ENCODE assay signal across 8 cellular contexts in the genomic region with DNA sequence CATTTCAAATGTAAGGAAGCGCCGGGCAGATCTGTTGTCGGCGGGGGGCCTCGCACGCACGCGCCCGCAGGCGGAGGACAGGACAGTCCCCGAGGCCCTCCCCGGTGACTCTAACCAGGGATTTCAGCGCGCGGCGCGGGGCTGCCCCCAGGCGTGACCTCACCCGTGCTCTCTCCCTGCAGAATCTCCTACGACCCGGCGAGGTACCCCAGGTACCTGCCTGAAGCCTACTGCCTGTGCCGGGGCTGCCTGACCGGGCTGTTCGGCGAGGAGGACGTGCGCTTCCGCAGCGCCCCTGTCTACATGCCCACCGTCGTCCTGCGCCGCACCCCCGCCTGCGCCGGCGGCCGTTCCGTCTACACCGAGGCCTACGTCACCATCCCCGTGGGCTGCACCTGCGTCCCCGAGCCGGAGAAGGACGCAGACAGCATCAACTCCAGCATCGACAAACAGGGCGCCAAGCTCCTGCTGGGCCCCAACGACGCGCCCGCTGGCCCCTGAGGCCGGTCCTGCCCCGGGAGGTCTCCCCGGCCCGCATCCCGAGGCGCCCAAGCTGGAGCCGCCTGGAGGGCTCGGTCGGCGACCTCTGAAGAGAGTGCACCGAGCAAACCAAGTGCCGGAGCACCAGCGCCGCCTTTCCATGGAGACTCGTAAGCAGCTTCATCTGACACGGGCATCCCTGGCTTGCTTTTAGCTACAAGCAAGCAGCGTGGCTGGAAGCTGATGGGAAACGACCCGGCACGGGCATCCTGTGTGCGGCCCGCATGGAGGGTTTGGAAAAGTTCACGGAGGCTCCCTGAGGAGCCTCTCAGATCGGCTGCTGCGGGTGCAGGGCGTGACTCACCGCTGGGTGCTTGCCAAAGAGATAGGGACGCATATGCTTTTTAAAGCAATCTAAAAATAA. TPM values are rescaled to one million over a fixed set of nuclear protein-coding genes. Genes with fewer than 3 reads are reported as not detected.
DNase-seq lines count a peak whose midpoint lies in the region; ATAC-seq and TF ChIP-seq lines count a peak whose summit lies in the region.

No MANE protein-coding gene starts in this region.

- no peak overlapping the region for H3K27ac ChIP-seq in GM23338 (ENCODE audit: low read depth)
- no peak overlapping the region for H3K27ac ChIP-seq in muscle layer of duodenum (ENCODE audit: low read length)

- H2AFZ ChIP-seq in GM23338: peak overlapping the region; percentile 99

- peaks cover 10% of the 10 kb centered on the region for H3K27me3 Mint-ChIP-seq in GM23338 (ENCODE audit: insufficient read depth, low read depth, poor library complexity)

- no peaks in the 10 kb centered on the region for H3K36me3 Mint-ChIP-seq in GM23338 (ENCODE audit: low read depth)

- H3F3A ChIP-seq in GM23338 (replicated peaks; ENCODE audit: low read depth): 0 out of 2 replicates have a peak, but pooled peaks cover 6% of the 10 kb centered on the region

- no peaks in the 10 kb centered on the region for H4K20me1 ChIP-seq in GM23338 (replicated peaks; ENCODE audit: insufficient read depth)

- H3K9me3 ChIP-seq in muscle layer of duodenum (ENCODE audit: control insufficient read depth in 1 of 2, low read length in 2 of 2): no peaks in the 10 kb centered on the region

- H3K79me2 ChIP-seq in GM23338 (replicated peaks; ENCODE audit: insufficient read depth): no peaks in the 10 kb centered on the region

- no peak overlapping the region for H3K27ac Mint-ChIP-seq in GM23338

- H3K4me3 Mint-ChIP-seq in GM23338: peak overlapping the region; percentile 71

- TF ChIP-seq CTCF in GM23338 (conservative IDR thresholded peaks at IDR 0.05; ENCODE audit: low read depth in 2 of 2) (peak in 1 of 2 experiments; percentile 36; a peak in 2 of 4 replicates), epithelial cell of esophagus (IDR thresholded peaks at IDR 0.05; ENCODE audit: insufficient read depth, low read depth, low read length, missing control alignments) (no peak)

- H3K27me3 ChIP-seq in GM23338 (ENCODE audit: insufficient read depth) (peaks cover 32% of the 10 kb centered on the region), muscle layer of duodenum (ENCODE audit: low read depth, low read length) (no peaks in the 10 kb centered on the region)

- peak overlapping the region; percentile 76 for H3K4me3 ChIP-seq in GM23338
- peak overlapping the region; percentile 34 for H3K4me3 ChIP-seq in epithelial cell of esophagus (ENCODE audit: low read length)
- H3K4me3 ChIP-seq in muscle layer of duodenum (ENCODE audit: low read depth in 1 of 2, low read length in 2 of 2): peak overlapping the region; percentile 37 to 68

- ATAC-seq in GM23338 (peak; percentile 79), GM19328 (IDR thresholded peaks at IDR 0.05; ENCODE audit: unreplicated experiment) (no peak), GM18517 (IDR thresholded peaks at IDR 0.05; ENCODE audit: unreplicated experiment) (no peak)

- H3K4me2 ChIP-seq in GM23338: peak overlapping the region; percentile 91

- H3K9me3 Mint-ChIP-seq in GM23338: no peaks in the 10 kb centered on the region

- H3K36me3 ChIP-seq in GM23338 (ENCODE audit: insufficient read depth): no peaks in the 10 kb centered on the region
- no peaks in the 10 kb centered on the region for H3K36me3 ChIP-seq in muscle layer of duodenum (ENCODE audit: control insufficient read depth in 1 of 2, insufficient read depth in 2 of 2, low read length in 2 of 2)

- no peaks in the 10 kb centered on the region for H3K4me1 ChIP-seq in GM23338 (ENCODE audit: insufficient read depth)
- H3K4me1 ChIP-seq in muscle layer of duodenum (ENCODE audit: control insufficient read depth in 1 of 2, insufficient read depth in 2 of 2, low read length in 2 of 2): peaks cover 0 to 7% of the 10 kb centered on the region in 2 donors

- no peaks in the 10 kb centered on the region for H3K9me2 ChIP-seq in GM23338 (ENCODE audit: insufficient read depth)

- DNase-seq in GM23338 (ENCODE audit: low spot score) (peak; percentile 85), RPMI7951 (ENCODE audit: low read depth) (peak; percentile 46), epithelial cell of esophagus (ENCODE audit: low read depth) (peak; percentile 65), SK-N-DZ (ENCODE audit: low spot score) (no peak)
- DNase-seq in activated CD4-positive, CD25-positive, alpha-beta regulatory T cell treated with anti-CD3 and anti-CD28 coated beads, Interleukin-2, amount 50 U/mL, for 72 hours: no peak

- peaks cover 8% of the 10 kb centered on the region for H3K4me1 Mint-ChIP-seq in GM23338

TF ChIP-seq in GM23338, 12 proteins besides CTCF, POLR2A, EP300 and RAD21:
- peak; percentile 55; the same call in 1 of the 2 replicates for TF ChIP-seq CREB1 (CRISPR knock-in tag; IDR thresholded peaks at IDR 0.05; ENCODE audit: low read depth)
- TF ChIP-seq, protein P1, sequence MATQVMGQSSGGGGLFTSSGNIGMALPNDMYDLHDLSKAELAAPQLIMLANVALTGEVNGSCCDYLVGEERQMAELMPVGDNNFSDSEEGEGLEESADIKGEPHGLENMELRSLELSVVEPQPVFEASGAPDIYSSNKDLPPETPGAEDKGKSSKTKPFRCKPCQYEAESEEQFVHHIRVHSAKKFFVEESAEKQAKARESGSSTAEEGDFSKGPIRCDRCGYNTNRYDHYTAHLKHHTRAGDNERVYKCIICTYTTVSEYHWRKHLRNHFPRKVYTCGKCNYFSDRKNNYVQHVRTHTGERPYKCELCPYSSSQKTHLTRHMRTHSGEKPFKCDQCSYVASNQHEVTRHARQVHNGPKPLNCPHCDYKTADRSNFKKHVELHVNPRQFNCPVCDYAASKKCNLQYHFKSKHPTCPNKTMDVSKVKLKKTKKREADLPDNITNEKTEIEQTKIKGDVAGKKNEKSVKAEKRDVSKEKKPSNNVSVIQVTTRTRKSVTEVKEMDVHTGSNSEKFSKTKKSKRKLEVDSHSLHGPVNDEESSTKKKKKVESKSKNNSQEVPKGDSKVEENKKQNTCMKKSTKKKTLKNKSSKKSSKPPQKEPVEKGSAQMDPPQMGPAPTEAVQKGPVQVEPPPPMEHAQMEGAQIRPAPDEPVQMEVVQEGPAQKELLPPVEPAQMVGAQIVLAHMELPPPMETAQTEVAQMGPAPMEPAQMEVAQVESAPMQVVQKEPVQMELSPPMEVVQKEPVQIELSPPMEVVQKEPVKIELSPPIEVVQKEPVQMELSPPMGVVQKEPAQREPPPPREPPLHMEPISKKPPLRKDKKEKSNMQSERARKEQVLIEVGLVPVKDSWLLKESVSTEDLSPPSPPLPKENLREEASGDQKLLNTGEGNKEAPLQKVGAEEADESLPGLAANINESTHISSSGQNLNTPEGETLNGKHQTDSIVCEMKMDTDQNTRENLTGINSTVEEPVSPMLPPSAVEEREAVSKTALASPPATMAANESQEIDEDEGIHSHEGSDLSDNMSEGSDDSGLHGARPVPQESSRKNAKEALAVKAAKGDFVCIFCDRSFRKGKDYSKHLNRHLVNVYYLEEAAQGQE (IDR thresholded peaks at IDR 0.05; ENCODE audit: unreplicated experiment): no peak

RNA-seq across cellular contexts. Expression of a gene that starts 18.2 kb away (rescaled TPM):
- total RNA-seq in GM23338 (2014; rRNA removed; shearing (Covaris generic)): 0.70 and 2.3 TPM in 2 replicates
- polyA plus RNA-seq in GM23338 (2016; fragmentation: Nextera tagmentation; extraction: Ambion mirVana): 1.6 and 3.3 TPM in 2 replicates
- 0.10 and 0.12 TPM in 2 replicates for total RNA-seq in RPMI7951 (2014; rRNA removed; shearing (Covaris generic))
- polyA plus RNA-seq in SK-N-DZ (2014; cell fraction: cytosol; rRNA removed): 6.3 and 7.3 TPM in 2 replicates
- 4.2 and 6.1 TPM in 2 replicates for polyA plus RNA-seq in SK-N-DZ (2014; cell fraction: nucleus; rRNA removed)

RNA-seq across cellular contexts. Expression of a gene that starts 52.1 kb away (rescaled TPM):
- total RNA-seq in GM23338 (2014; rRNA removed; shearing (Covaris generic)): 2.5 and 3.2 TPM in 2 replicates
- 7.6 and 8.3 TPM in 2 replicates for polyA plus RNA-seq in GM23338 (2016; fragmentation: Nextera tagmentation; extraction: Ambion mirVana)
- total RNA-seq in RPMI7951 (2014; rRNA removed; shearing (Covaris generic)): 8.4 and 9.9 TPM in 2 replicates
- 14.1 and 15.1 TPM in 2 replicates for polyA plus RNA-seq in SK-N-DZ (2014; cell fraction: cytosol; rRNA removed)
- polyA plus RNA-seq in SK-N-DZ (2014; cell fraction: nucleus; rRNA removed): 6.4 and 7.2 TPM in 2 replicates

Comparison
In these comparisons a context has a peak if more than half of its experiments do, and no peak if none do; other contexts are left out.
1. DNase-seq: peak in GM23338 (single experiment), RPMI7951 (single experiment) and epithelial cell of esophagus (single experiment); none in activated CD4-positive, CD25-positive, alpha-beta regulatory T cell treated with anti-CD3 and anti-CD28 coated beads, Interleukin-2, amount 50 U/mL, for 72 hours (single experiment) and SK-N-DZ (single experiment).
2. Peak in every context shown above with its lines, with median percentiles within 50 percentile points of each other: H3K4me3 ChIP-seq.